8 cellular contexts compared by ENCODE assay signal in genomic region chr3:9932535-9932842, GRCh38. TPM values are rescaled to one million over a fixed set of nuclear protein-coding genes. Genes with fewer than 3 reads are reported as not detected.
DNase-seq lines count a peak whose midpoint lies in the region; ATAC-seq and TF ChIP-seq lines count a peak whose summit lies in the region.

No MANE protein-coding gene starts in this region.

- no peak overlapping the region for H3K9ac ChIP-seq in endodermal cell (ENCODE audit: extremely low read depth, low read length, poor library complexity, severe bottlenecking)

- H3K79me2 ChIP-seq in OCI-LY7 (ENCODE audit: insufficient read depth, low read depth, low read length) = no peaks in the 10 kb centered on the region; the same call in 1 of the 2 replicates

- peak overlapping the region; percentile 77 for H2AFZ ChIP-seq in OCI-LY7 (ENCODE audit: low read length)

- H3K4me1 ChIP-seq in CD4-positive, alpha-beta memory T cell (ENCODE audit: insufficient read depth, low read length) = peaks cover 34% of the 10 kb centered on the region
- H3K4me1 ChIP-seq in OCI-LY7 (ENCODE audit: insufficient read depth, low read length, poor library complexity, severe bottlenecking) (peaks cover 22% of the 10 kb centered on the region), endodermal cell (ENCODE audit: control insufficient read depth, insufficient read depth, low read length) (no peaks in the 10 kb centered on the region), neutrophil (ENCODE audit: control insufficient read depth in 1 of 2, insufficient read depth in 1 of 2, low read depth in 1 of 2, low read length in 1 of 2) (peaks cover 20 to 21% of the 10 kb centered on the region in 2 experiments)

- peaks cover 3 to 22% of the 10 kb centered on the region in 2 donors for H3K36me3 Mint-ChIP-seq in CD4-positive, alpha-beta memory T cell
- peaks cover 25% of the 10 kb centered on the region for H3K36me3 Mint-ChIP-seq in endodermal cell (ENCODE audit: low read depth)

- H3K4me3 ChIP-seq in CD4-positive, alpha-beta memory T cell (ENCODE audit: low read length in 2 of 2) = peak overlapping the region in 1 of 2 donors; percentile 87
- H3K4me3 ChIP-seq in OCI-LY7 (ENCODE audit: low read depth, low read length, poor library complexity, severe bottlenecking) (peak overlapping the region; percentile 71), endodermal cell (ENCODE audit: low read length) (peak overlapping the region; percentile 93), neutrophil (ENCODE audit: low read depth in 1 of 2, low read length in 1 of 2) (peak overlapping the region; percentile 87 to 100)

- H3K27me3 Mint-ChIP-seq in CD4-positive, alpha-beta memory T cell = no peaks in the 10 kb centered on the region
- H3K27me3 Mint-ChIP-seq in endodermal cell (ENCODE audit: insufficient read depth) = peaks cover 2% of the 10 kb centered on the region

- POLR2A ChIA-PET in CD4-positive, alpha-beta memory T cell (lab: Charles Lee; ENCODE audit: partially characterized antibody) = interaction anchor here (0.6 to 7.5 kb wide), 45 partner anchors 10 to 536 kb away, joined by 3 to 225 read pairs (median 6); partner anchors contain the start of genes ARPC4, BRPF1, CAMK1 and EMC3
- POLR2A ChIA-PET in OCI-LY7 (lab: Charles Lee) = interaction anchor here (0.6 to 1.6 kb wide), 9 partner anchors 12 to 388 kb away, joined by 3 to 10 read pairs (median 4); partner anchors contain the start of genes EMC3, JAGN1 and RPUSD3

- H3K9me3 Mint-ChIP-seq in CD4-positive, alpha-beta memory T cell = no peaks in the 10 kb centered on the region
- H3K9me3 Mint-ChIP-seq in endodermal cell = peaks cover 6% of the 10 kb centered on the region

- H3K4me2 ChIP-seq in OCI-LY7 (ENCODE audit: low read length) = peak overlapping the region; percentile 98

- peaks cover 18 to 55% (median 39%) of the 10 kb centered on the region in 4 donors for H3K4me1 Mint-ChIP-seq in CD4-positive, alpha-beta memory T cell
- peaks cover 13% of the 10 kb centered on the region for H3K4me1 Mint-ChIP-seq in endodermal cell

- no peaks in the 10 kb centered on the region for H3K36me3 ChIP-seq in CD4-positive, alpha-beta memory T cell (ENCODE audit: insufficient read depth, low read length)
- H3K36me3 ChIP-seq in OCI-LY7 (ENCODE audit: insufficient read depth, low read length) (peaks cover 15% of the 10 kb centered on the region; the same call in 1 of the 2 replicates), endodermal cell (ENCODE audit: control insufficient read depth, insufficient read depth, low read length) (peaks cover 22% of the 10 kb centered on the region), neutrophil (no peaks in the 10 kb centered on the region)

- intact Hi-C loops in CD4-positive, alpha-beta memory T cell (cut with micrococcal nuclease) = loop anchor here (1.0 to 5.0 kb wide), 6 partner anchors 18 to 806 kb away; partner anchors contain the start of genes BRK1, BRPF1 and RPUSD3
- intact Hi-C loops in OCI-LY7 (cut with micrococcal nuclease; ENCODE audit: unreplicated experiment) = loop anchor here (2.0 to 10.0 kb wide), 8 partner anchors 54 to 535 kb away; partner anchors contain the start of genes ARPC4, EMC3, FANCD2 and RPUSD3

- H3K9me3 ChIP-seq in CD4-positive, alpha-beta memory T cell (ENCODE audit: control insufficient read depth in 1 of 2, low read length in 2 of 2) = no peaks in the 10 kb centered on the region
- no peaks in the 10 kb centered on the region for H3K9me3 ChIP-seq in OCI-LY7 (ENCODE audit: low read length)
- H3K9me3 ChIP-seq in endodermal cell (ENCODE audit: control insufficient read depth, low read length) = no peaks in the 10 kb centered on the region
- H3K9me3 ChIP-seq in neutrophil = no peaks in the 10 kb centered on the region

- peak overlapping the region; percentile 94 to 100 (median 99) for H3K27ac Mint-ChIP-seq in CD4-positive, alpha-beta memory T cell
- no peak overlapping the region for H3K27ac Mint-ChIP-seq in endodermal cell

- DNase-seq in CD4-positive, alpha-beta memory T cell = no peak
- DNase-seq in OCI-LY7 (ENCODE audit: low spot score) (no peak), endodermal cell (no peak), middle frontal gyrus (ENCODE audit: extremely low spot score, low spot score) (no peak), erythroblast (lab: John Stamatoyannopoulos, UW) (no peak), SHP77 (lab: John Stamatoyannopoulos, UW) (no peak)

- no peak for TF ChIP-seq POLR2A in erythroblast (IDR thresholded peaks at IDR 0.05; ENCODE audit: low read length)

- peak overlapping the region; percentile 89 for H3K27ac ChIP-seq in CD4-positive, alpha-beta memory T cell (ENCODE audit: low read depth, low read length)
- H3K27ac ChIP-seq in OCI-LY7 (ENCODE audit: low read depth, low read length, poor library complexity, severe bottlenecking) = peak overlapping the region; percentile 76
- no peak overlapping the region for H3K27ac ChIP-seq in endodermal cell (ENCODE audit: low read depth, low read length)
- peak overlapping the region; percentile 76 for H3K27ac ChIP-seq in neutrophil

- BruUV-seq in OCI-LY7 (replicated peaks; lab: Mats Ljungman, UMichigan) = no TSS peak

- ATAC-seq in HG02840 (IDR thresholded peaks at IDR 0.05; ENCODE audit: low FRiP score, unreplicated experiment) = no peak

- TF ChIP-seq CTCF in OCI-LY7 (conservative IDR thresholded peaks at IDR 0.05; ENCODE audit: low read length) (no peak), endodermal cell (conservative IDR thresholded peaks at IDR 0.05) (no peak), neutrophil (IDR thresholded peaks at IDR 0.05) (no peak)

- no peaks in the 10 kb centered on the region for H4K20me1 ChIP-seq in OCI-LY7 (ENCODE audit: insufficient read depth, low read length)

- H3K9me2 ChIP-seq in OCI-LY7 (ENCODE audit: insufficient read depth, low read length) = no peaks in the 10 kb centered on the region

- no peaks in the 10 kb centered on the region for H3K27me3 ChIP-seq in CD4-positive, alpha-beta memory T cell (ENCODE audit: insufficient read depth, low read length)
- H3K27me3 ChIP-seq in endodermal cell (ENCODE audit: control insufficient read depth, insufficient read depth, low read length, poor library complexity, severe bottlenecking) (no peaks in the 10 kb centered on the region), neutrophil (no peaks in the 10 kb centered on the region)

- peak overlapping the region; percentile 95 to 98 (median 97) for H3K4me3 Mint-ChIP-seq in CD4-positive, alpha-beta memory T cell
- peak overlapping the region; percentile 76 for H3K4me3 Mint-ChIP-seq in endodermal cell

- WGBS in endodermal cell (ENCODE audit: insufficient coverage in 1 of 2, insufficient read length in 1 of 2), 2 experiments = 19% methylated on average over 13 of the region's 13 CpGs; no CpG with 5 or more reads in 1 of the 2 experiments

- CTCF ChIA-PET in CD4-positive, alpha-beta memory T cell (lab: Charles Lee; ENCODE audit: partially characterized antibody) = interaction anchor here (0.5 to 4.0 kb wide), 43 partner anchors 9 to 808 kb away, joined by 3 to 48 read pairs (median 4); partner anchors contain the start of genes EMC3, JAGN1, PRRT3 and SEC13
- CTCF ChIA-PET in OCI-LY7 (lab: Charles Lee; ENCODE audit: unreplicated experiment) = interaction anchor here (0.6 to 1.4 kb wide), 4 partner anchors 9 to 389 kb away, joined by 3 to 4 read pairs (median 3); partner anchors contain the start of genes PRRT3 and SEC13

RNA-seq across cellular contexts. Expression of gene CRELD1, which starts 1.1 kb away (rescaled TPM):
- total RNA-seq in CD4-positive, alpha-beta memory T cell = 10 to 100 TPM; 47.7 to 58.2 TPM
- polyA plus RNA-seq in CD4-positive, alpha-beta memory T cell = 10 to 100 TPM; 17.3 to 28.2 TPM
- total RNA-seq in OCI-LY7 (2014; rRNA removed; shearing (Covaris generic)) = 23.4 and 28.6 TPM in 2 replicates
- 20.9 and 21.6 TPM in 2 replicates for total RNA-seq in OCI-LY7 (2022)
- total RNA-seq in endodermal cell = 10 to 100 TPM; 35.7 to 43.2 TPM
- 36.2 TPM for polyA plus RNA-seq in endodermal cell (2013, experiment 1 of 2)
- 33.2 TPM for polyA plus RNA-seq in endodermal cell (2013, experiment 2 of 2)

RNA-seq across cellular contexts. Expression of gene IL17RC, which starts 15.6 kb away (rescaled TPM):
- total RNA-seq in CD4-positive, alpha-beta memory T cell = under 1 TPM; 0.61 to 0.81 TPM
- 1 to 10 TPM; 5.9 to 8.4 TPM for polyA plus RNA-seq in CD4-positive, alpha-beta memory T cell
- 0.73 TPM in 1 of 2 replicates, not detected in the other for total RNA-seq in OCI-LY7 (2014; rRNA removed; shearing (Covaris generic))
- 0.23 TPM in 1 of 2 replicates, not detected in the other for total RNA-seq in OCI-LY7 (2022)
- 10 to 100 TPM; 15.7 to 19.0 TPM for total RNA-seq in endodermal cell
- 10.4 TPM for polyA plus RNA-seq in endodermal cell (2013, experiment 1 of 2)
- 11.9 TPM for polyA plus RNA-seq in endodermal cell (2013, experiment 2 of 2)

RNA-seq across cellular contexts. Expression of gene PRRT3, which starts 19.7 kb away (rescaled TPM):
- total RNA-seq in CD4-positive, alpha-beta memory T cell = 1 to 10 TPM; 8.2 to 9.8 TPM
- 1 to 10 TPM; 2.9 to 4.6 TPM for polyA plus RNA-seq in CD4-positive, alpha-beta memory T cell
- total RNA-seq in OCI-LY7 (2014; rRNA removed; shearing (Covaris generic)) = 1.4 and 2.1 TPM in 2 replicates
- total RNA-seq in OCI-LY7 (2022) (4.1 and 4.3 TPM in 2 replicates), endodermal cell (10 to 100 TPM in 1 of 2 donors, 1 to 10 TPM in 1; 7.4 to 11.3 TPM)
- 6.6 TPM for polyA plus RNA-seq in endodermal cell (2013, experiment 1 of 2)
- polyA plus RNA-seq in endodermal cell (2013, experiment 2 of 2) = 5.5 TPM

RNA-seq across cellular contexts. Expression of gene IL17RE, which starts 29.8 kb away (rescaled TPM):
- 1 to 10 TPM; 1.5 to 2.4 TPM for total RNA-seq in CD4-positive, alpha-beta memory T cell
- polyA plus RNA-seq in CD4-positive, alpha-beta memory T cell = 1 to 10 TPM in 1 of 2 donors, under 1 TPM in 1; 0.65 to 1.6 TPM
- 0.06 TPM in 1 of 2 replicates, not detected in the other for total RNA-seq in OCI-LY7 (2014; rRNA removed; shearing (Covaris generic))
- total RNA-seq in OCI-LY7 (2022) (0.53 and 1.1 TPM in 2 replicates), endodermal cell (1 to 10 TPM; 1.2 to 1.6 TPM)
- 0.85 TPM for polyA plus RNA-seq in endodermal cell (2013, experiment 1 of 2)
- polyA plus RNA-seq in endodermal cell (2013, experiment 2 of 2) = 0.75 TPM

RNA-seq across cellular contexts. Expression of gene JAGN1, which starts 42.1 kb away (rescaled TPM):
- total RNA-seq in CD4-positive, alpha-beta memory T cell = 10 to 100 TPM; 26.5 to 29.1 TPM
- polyA plus RNA-seq in CD4-positive, alpha-beta memory T cell = 10 to 100 TPM; 40.8 to 48.3 TPM
- total RNA-seq in OCI-LY7 (2014; rRNA removed; shearing (Covaris generic)) = 20.4 and 21.0 TPM in 2 replicates
- 29.5 and 32.1 TPM in 2 replicates for total RNA-seq in OCI-LY7 (2022)
- total RNA-seq in endodermal cell = 10 to 100 TPM; 21.9 to 29.1 TPM
- polyA plus RNA-seq in endodermal cell (2013, experiment 1 of 2) = 43.0 TPM
- 37.7 TPM for polyA plus RNA-seq in endodermal cell (2013, experiment 2 of 2)

Comparison
In these comparisons a context has a peak if more than half of its experiments do, and no peak if none do; other contexts are left out.
1. RNA of gene IL17RC, which starts 15.6 kb away (total RNA-seq): 15.7 to 19.0 TPM in endodermal cell; 0.61 to 0.81 TPM in CD4-positive, alpha-beta memory T cell and 0.23 to 0.73 TPM in OCI-LY7; every median in the first group is over 4 times any median in the second.